In the genomic region with DNA sequence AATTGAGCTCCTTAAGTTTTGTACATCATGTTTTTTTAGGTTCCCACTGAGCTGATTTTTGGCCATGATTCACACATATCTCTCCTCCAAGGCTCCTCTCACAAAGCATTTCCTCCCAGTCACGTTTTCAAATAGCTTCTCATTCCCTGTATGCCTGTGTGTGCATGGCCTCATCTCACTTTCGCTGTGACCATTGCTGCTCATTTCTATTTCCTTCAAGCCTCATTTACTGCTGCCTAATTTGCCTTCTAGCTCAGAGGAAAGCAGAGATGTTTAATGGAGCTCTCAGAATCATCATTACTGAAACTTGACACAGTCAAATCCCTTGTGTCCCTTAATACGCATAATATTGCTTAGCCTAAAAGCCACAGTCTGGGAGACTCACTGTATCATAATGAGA, we compare ENCODE assay signal across 9 cellular contexts.
A peak's percentile ranks its signal among the peaks of the same experiment; 100 is the strongest.
DNase-seq lines count a peak whose midpoint lies in the region; ATAC-seq and TF ChIP-seq lines count a peak whose summit lies in the region.
"Had no signal": no experiment of that assay in that cellular context is flagged by ENCODE, and none has a peak within 500 bp of the region (broad histone marks: within the 10 kb centered on the region; RNA-seq: fewer than 3 reads in every experiment).

No MANE protein-coding gene starts in this region.

- DNase-seq in left kidney (ENCODE audit: low read depth, low spot score) = peak; percentile 22
- DNase-seq in globus pallidus (ENCODE audit: low spot score) = no peak
- DNase-seq in NCI-H748 treated with DMSO at 0.1 percent for 48 hours (lab: John Stamatoyannopoulos, UW) = no peak
- no peak for DNase-seq in NCI-H1436 treated with DMSO at 0.1 percent for 48 hours (lab: John Stamatoyannopoulos, UW)
- DNase-seq in dorsolateral prefrontal cortex = no peak
- DNase-seq: activated CD8-positive, alpha-beta memory T cell treated with anti-CD3 and anti-CD28 coated beads, Interleukin-2, amount 50 U/mL, for 48 hours had no signal

- no peak for TF ChIP-seq CTCF in dorsolateral prefrontal cortex (IDR thresholded peaks at IDR 0.05 in 54 of 56, conservative IDR thresholded peaks at IDR 0.05 in 2 of 56; ENCODE audit: low read depth in 1 of 56, partially characterized antibody in 56 of 56)

- H3K27ac ChIP-seq in dorsolateral prefrontal cortex = no peak overlapping the region

- intact Hi-C loops in dorsolateral prefrontal cortex (cut with DNase I) = no loop called here

- H3K27me3 ChIP-seq in dorsolateral prefrontal cortex = peaks cover 0 to 3% (median 0%) of the 10 kb centered on the region in 45 donors

- ATAC-seq in GM18517 (IDR thresholded peaks at IDR 0.05; ENCODE audit: unreplicated experiment) (peak; percentile 62), GM21515 (IDR thresholded peaks at IDR 0.05; ENCODE audit: unreplicated experiment) (peak; percentile 61), HG03558 (IDR thresholded peaks at IDR 0.05; ENCODE audit: extremely low read depth, unreplicated experiment) (peak; percentile 49)

- no peak overlapping the region for H3K4me3 ChIP-seq in dorsolateral prefrontal cortex
